Comparison of ENCODE assay signal across 1 cellular context in the genomic region with DNA sequence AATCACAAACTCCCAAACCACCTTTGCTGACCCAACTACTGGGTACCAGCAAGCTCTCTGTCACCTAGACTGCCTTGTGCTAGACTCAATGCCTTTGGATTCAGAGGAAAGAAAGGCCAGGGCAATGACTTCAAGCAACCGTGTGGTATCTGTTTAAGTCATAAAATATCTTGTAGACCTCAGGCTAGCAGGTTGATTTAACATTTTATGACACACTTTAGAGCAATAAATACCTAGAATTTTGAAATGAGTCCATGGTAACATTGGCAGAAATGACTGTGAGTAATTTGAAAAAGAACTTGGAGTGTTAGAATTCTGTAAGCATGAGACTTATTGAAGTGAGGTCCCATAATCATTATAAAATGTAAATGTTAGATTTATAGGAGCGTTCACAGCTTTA.
TF ChIP-seq lines count a peak whose summit lies in the region.

No MANE protein-coding gene starts in this region.

TF ChIP-seq in WTC11, 78 proteins besides CTCF, POLR2A, EP300 and RAD21 (continued from another document):
- TF ChIP-seq, protein P1, sequence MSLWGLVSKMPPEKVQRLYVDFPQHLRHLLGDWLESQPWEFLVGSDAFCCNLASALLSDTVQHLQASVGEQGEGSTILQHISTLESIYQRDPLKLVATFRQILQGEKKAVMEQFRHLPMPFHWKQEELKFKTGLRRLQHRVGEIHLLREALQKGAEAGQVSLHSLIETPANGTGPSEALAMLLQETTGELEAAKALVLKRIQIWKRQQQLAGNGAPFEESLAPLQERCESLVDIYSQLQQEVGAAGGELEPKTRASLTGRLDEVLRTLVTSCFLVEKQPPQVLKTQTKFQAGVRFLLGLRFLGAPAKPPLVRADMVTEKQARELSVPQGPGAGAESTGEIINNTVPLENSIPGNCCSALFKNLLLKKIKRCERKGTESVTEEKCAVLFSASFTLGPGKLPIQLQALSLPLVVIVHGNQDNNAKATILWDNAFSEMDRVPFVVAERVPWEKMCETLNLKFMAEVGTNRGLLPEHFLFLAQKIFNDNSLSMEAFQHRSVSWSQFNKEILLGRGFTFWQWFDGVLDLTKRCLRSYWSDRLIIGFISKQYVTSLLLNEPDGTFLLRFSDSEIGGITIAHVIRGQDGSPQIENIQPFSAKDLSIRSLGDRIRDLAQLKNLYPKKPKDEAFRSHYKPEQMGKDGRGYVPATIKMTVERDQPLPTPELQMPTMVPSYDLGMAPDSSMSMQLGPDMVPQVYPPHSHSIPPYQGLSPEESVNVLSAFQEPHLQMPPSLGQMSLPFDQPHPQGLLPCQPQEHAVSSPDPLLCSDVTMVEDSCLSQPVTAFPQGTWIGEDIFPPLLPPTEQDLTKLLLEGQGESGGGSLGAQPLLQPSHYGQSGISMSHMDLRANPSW (CRISPR knock-in tag; conservative IDR thresholded peaks at IDR 0.05; ENCODE audit: low read depth): no peak
